In genomic region chr10:7808686-7809267, GRCh38 we compare ENCODE assay signal across 32 cellular contexts.
"Had no signal": no experiment of that assay in that cellular context is flagged by ENCODE, and none has a peak within 500 bp of the region (broad histone marks: within the 10 kb centered on the region; RNA-seq: fewer than 3 reads in every experiment).

No MANE protein-coding gene starts in this region.

- H3K4me3 ChIP-seq: adrenal gland, body of pancreas, colonic mucosa, esophagus squamous epithelium, gastroesophageal sphincter, heart right ventricle had no signal

- H3K4me1 ChIP-seq: colonic mucosa, esophagus squamous epithelium had no signal

- H3K27me3 ChIP-seq: adrenal gland, body of pancreas, colonic mucosa, esophagus squamous epithelium, gastroesophageal sphincter, heart right ventricle had no signal

- FAIRE-seq: endometrium, endothelial cell of umbilical vein, TTC549 had no signal

- DNase-seq: activated B cell treated with CpG ODN at 0.5 μM for 24 hours; activated CD4-positive, alpha-beta memory T cell treated with anti-CD3 and anti-CD28 coated beads for 36 hours; activated CD4-positive, alpha-beta T cell treated with anti-CD3 and anti-CD28 coated beads for 36 hours; activated CD4-positive, alpha-beta T cell treated with anti-CD3 and anti-CD28 coated beads, Interleukin-2, amount 10 ng/mL, durations not matched to agents 24 days and 14 days; activated CD8-positive, alpha-beta memory T cell treated with anti-CD3 and anti-CD28 coated beads, Interleukin-2, amount 10 ng/mL, durations not matched to agents 7 days and 5 days; activated CD8-positive, alpha-beta memory T cell treated with anti-CD3 and anti-CD28 coated beads, Interleukin-2, amount 50 U/mL, for 4 hours; activated CD8-positive, alpha-beta T cell treated with anti-CD3 and anti-CD28 coated beads, Interleukin-2, amount 10 ng/mL, durations not matched to agents 7 days and 5 days; activated effector memory CD4-positive, alpha-beta T cell treated with anti-CD3 and anti-CD28 coated beads, Interleukin-2, amount 50 U/mL, for 16 hours; activated naive CD4-positive, alpha-beta T cell treated with anti-CD3 and anti-CD28 coated beads for 36 hours; activated naive CD8-positive, alpha-beta T cell treated with anti-CD3 and anti-CD28 coated beads for 36 hours; activated naive CD8-positive, alpha-beta T cell treated with anti-CD3 and anti-CD28 coated beads, Interleukin-2, amount 50 U/mL, for 24 hours; activated T-cell treated with anti-CD3 and anti-CD28 coated beads, Interleukin-2, amount 50 U/mL, for 1 hour; activated T-cell treated with anti-CD3 and anti-CD28 coated beads, Interleukin-2, amount 50 U/mL, for 48 hours; amygdala; aorta; body of pancreas; caudate nucleus; cerebellar nuclear complex; colonic mucosa; effector CD8-positive, alpha-beta T cell; esophagus squamous epithelium; foreskin melanocyte; heart right ventricle; T-helper 2 cell had no signal

- H3K9me3 ChIP-seq: adrenal gland, body of pancreas, colonic mucosa, esophagus squamous epithelium, gastroesophageal sphincter, heart right ventricle had no signal

- H3K27ac ChIP-seq: adrenal gland, body of pancreas, colonic mucosa, epithelial cell of prostate, esophagus squamous epithelium, gastroesophageal sphincter, heart right ventricle, VCaP had no signal

- ATAC-seq: activated CD4-positive, alpha-beta T cell treated with anti-CD3 and anti-CD28 coated beads for 36 hours; activated CD4-positive, CD25-positive, alpha-beta regulatory T cell treated with anti-CD3 and anti-CD28 coated beads, Interleukin-2, amount 50 U/mL, for 24 hours; activated CD8-positive, alpha-beta memory T cell treated with anti-CD3 and anti-CD28 coated beads, Interleukin-2, amount 10 ng/mL, durations not matched to agents 7 days and 5 days; activated CD8-positive, alpha-beta T cell treated with anti-CD3 and anti-CD28 coated beads, Interleukin-2, amount 10 ng/mL, durations not matched to agents 7 days and 5 days; activated naive CD8-positive, alpha-beta T cell treated with anti-CD3 and anti-CD28 coated beads, Interleukin-2, amount 50 U/mL, for 24 hours; body of pancreas; gastroesophageal sphincter had no signal
